In the genomic region with DNA sequence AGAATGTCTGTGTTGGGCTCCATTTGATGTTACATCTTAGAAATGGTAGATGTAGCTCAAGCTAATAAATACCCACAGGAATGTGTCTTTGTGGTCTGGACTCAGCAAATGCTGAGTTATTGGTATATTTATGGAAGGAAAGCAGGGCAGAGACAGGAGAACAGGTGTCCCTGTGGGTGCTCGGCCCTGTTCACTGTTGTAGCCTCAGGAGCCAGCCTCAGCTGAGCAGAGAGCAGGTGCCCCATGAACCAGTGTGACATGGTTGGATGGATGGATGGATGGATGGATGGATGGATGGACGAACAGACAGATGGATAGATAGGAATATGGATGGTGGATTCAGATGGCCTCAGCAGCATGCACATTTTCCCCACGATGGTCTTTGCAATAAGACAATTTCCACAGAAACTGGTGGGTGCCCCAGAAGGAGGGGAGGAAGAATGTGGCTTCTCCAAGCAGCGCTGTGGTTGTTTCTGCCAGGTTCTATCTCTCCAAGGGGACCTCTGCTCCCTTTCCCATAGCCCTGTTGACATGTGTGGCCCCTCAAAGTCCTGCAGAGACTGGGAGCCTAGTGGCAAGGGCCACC, we compare ENCODE assay signal across 2 cellular contexts.
TF ChIP-seq lines count a peak whose summit lies in the region.

No MANE protein-coding gene starts in this region.

TF ChIP-seq in liver, 16 proteins besides CTCF, POLR2A, EP300 and RAD21:
- TF ChIP-seq TAF1 (conservative IDR thresholded peaks at IDR 0.05): no peak
- TF ChIP-seq GABPA (IDR thresholded peaks at IDR 0.05 in 1 of 2, conservative IDR thresholded peaks at IDR 0.05 in 1 of 2): no peak
- no peak for TF ChIP-seq FOXA2 (IDR thresholded peaks at IDR 0.05)
- TF ChIP-seq, protein P1, sequence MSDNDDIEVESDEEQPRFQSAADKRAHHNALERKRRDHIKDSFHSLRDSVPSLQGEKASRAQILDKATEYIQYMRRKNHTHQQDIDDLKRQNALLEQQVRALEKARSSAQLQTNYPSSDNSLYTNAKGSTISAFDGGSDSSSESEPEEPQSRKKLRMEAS (IDR thresholded peaks at IDR 0.05): no peak
- TF ChIP-seq SP1 (IDR thresholded peaks at IDR 0.05): no peak
- no peak for TF ChIP-seq EGR1 (IDR thresholded peaks at IDR 0.05; ENCODE audit: low read depth in 2 of 2)
- TF ChIP-seq, protein P2, sequence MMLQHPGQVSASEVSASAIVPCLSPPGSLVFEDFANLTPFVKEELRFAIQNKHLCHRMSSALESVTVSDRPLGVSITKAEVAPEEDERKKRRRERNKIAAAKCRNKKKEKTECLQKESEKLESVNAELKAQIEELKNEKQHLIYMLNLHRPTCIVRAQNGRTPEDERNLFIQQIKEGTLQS (IDR thresholded peaks at IDR 0.05): no peak
- no peak for TF ChIP-seq HNF4G (IDR thresholded peaks at IDR 0.05)

TF ChIP-seq in HepG2, 621 proteins besides CTCF, POLR2A, EP300 and RAD21:
- TF ChIP-seq MEIS1 (CRISPR knock-in tag; IDR thresholded peaks at IDR 0.05; ENCODE audit: borderline replicate concordance): no peak
- TF ChIP-seq RBFOX2 (IDR thresholded peaks at IDR 0.05; ENCODE audit: low read depth, low read length): no peak
- TF ChIP-seq, protein P3, sequence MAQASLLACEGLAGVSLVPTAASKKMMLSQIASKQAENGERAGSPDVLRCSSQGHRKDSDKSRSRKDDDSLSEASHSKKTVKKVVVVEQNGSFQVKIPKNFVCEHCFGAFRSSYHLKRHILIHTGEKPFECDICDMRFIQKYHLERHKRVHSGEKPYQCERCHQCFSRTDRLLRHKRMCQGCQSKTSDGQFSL (CRISPR knock-in tag; IDR thresholded peaks at IDR 0.05): no peak
- no peak for TF ChIP-seq NFYC (CRISPR knock-in tag; IDR thresholded peaks at IDR 0.05)
- no peak for TF ChIP-seq NFE2L2 (IDR thresholded peaks at IDR 0.05; ENCODE audit: low read length)
- TF ChIP-seq, protein P4, sequence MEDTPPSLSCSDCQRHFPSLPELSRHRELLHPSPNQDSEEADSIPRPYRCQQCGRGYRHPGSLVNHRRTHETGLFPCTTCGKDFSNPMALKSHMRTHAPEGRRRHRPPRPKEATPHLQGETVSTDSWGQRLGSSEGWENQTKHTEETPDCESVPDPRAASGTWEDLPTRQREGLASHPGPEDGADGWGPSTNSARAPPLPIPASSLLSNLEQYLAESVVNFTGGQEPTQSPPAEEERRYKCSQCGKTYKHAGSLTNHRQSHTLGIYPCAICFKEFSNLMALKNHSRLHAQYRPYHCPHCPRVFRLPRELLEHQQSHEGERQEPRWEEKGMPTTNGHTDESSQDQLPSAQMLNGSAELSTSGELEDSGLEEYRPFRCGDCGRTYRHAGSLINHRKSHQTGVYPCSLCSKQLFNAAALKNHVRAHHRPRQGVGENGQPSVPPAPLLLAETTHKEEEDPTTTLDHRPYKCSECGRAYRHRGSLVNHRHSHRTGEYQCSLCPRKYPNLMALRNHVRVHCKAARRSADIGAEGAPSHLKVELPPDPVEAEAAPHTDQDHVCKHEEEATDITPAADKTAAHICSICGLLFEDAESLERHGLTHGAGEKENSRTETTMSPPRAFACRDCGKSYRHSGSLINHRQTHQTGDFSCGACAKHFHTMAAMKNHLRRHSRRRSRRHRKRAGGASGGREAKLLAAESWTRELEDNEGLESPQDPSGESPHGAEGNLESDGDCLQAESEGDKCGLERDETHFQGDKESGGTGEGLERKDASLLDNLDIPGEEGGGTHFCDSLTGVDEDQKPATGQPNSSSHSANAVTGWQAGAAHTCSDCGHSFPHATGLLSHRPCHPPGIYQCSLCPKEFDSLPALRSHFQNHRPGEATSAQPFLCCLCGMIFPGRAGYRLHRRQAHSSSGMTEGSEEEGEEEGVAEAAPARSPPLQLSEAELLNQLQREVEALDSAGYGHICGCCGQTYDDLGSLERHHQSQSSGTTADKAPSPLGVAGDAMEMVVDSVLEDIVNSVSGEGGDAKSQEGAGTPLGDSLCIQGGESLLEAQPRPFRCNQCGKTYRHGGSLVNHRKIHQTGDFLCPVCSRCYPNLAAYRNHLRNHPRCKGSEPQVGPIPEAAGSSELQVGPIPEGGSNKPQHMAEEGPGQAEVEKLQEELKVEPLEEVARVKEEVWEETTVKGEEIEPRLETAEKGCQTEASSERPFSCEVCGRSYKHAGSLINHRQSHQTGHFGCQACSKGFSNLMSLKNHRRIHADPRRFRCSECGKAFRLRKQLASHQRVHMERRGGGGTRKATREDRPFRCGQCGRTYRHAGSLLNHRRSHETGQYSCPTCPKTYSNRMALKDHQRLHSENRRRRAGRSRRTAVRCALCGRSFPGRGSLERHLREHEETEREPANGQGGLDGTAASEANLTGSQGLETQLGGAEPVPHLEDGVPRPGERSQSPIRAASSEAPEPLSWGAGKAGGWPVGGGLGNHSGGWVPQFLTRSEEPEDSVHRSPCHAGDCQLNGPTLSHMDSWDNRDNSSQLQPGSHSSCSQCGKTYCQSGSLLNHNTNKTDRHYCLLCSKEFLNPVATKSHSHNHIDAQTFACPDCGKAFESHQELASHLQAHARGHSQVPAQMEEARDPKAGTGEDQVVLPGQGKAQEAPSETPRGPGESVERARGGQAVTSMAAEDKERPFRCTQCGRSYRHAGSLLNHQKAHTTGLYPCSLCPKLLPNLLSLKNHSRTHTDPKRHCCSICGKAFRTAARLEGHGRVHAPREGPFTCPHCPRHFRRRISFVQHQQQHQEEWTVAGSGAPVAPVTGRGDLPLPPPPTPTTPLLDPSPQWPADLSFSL (CRISPR knock-in tag; IDR thresholded peaks at IDR 0.05): no peak
- TF ChIP-seq ZNF230 (CRISPR knock-in tag; IDR thresholded peaks at IDR 0.05): no peak
- no peak for TF ChIP-seq KDM3A (CRISPR knock-in tag; IDR thresholded peaks at IDR 0.05; ENCODE audit: low read depth)
- TF ChIP-seq, protein P5, sequence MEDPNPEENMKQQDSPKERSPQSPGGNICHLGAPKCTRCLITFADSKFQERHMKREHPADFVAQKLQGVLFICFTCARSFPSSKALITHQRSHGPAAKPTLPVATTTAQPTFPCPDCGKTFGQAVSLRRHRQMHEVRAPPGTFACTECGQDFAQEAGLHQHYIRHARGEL (CRISPR knock-in tag; IDR thresholded peaks at IDR 0.05): no peak
